In genomic region chr7:140673063-140673769, GRCh38 we compare ENCODE assay signal across 8 cellular contexts. TPM values are rescaled to one million over a fixed set of nuclear protein-coding genes. Genes with fewer than 3 reads are reported as not detected.
A peak's percentile ranks its signal among the peaks of the same experiment; 100 is the strongest.
DNase-seq lines count a peak whose midpoint lies in the region; ATAC-seq and TF ChIP-seq lines count a peak whose summit lies in the region.

No MANE protein-coding gene starts in this region.

- peak; percentile 47 for ATAC-seq in Right ventricle myocardium inferior
- ATAC-seq in HG03025 (IDR thresholded peaks at IDR 0.05; ENCODE audit: low FRiP score, unreplicated experiment): peak; percentile 37
- ATAC-seq in gastroesophageal sphincter: peak; percentile 68

- no peaks in the 10 kb centered on the region for H3K27me3 ChIP-seq in gastroesophageal sphincter
- H3K27me3 ChIP-seq in tibial artery: no peaks in the 10 kb centered on the region

- peaks cover 36% of the 10 kb centered on the region for H3K4me1 Mint-ChIP-seq in osteocyte (ENCODE audit: unreplicated experiment)

- intact Hi-C loops in Right ventricle myocardium inferior (cut with DNase I) (loop anchor here (5.0 kb wide), 1 partner anchor 339 kb away; the partner anchor contains the start of gene MRPS33), cardiac septum (cut with DNase I) (loop anchor here (10.0 kb wide), 1 partner anchor 102 kb away; no protein-coding TSS in a partner anchor), tibial artery (cut with DNase I; ENCODE audit: low total_unique reads) (loop anchor here (5.0 to 10.0 kb wide), 2 partner anchors 252 to 339 kb away; partner anchors contain the start of genes BRAF and MRPS33)

- no peak for TF ChIP-seq POLR2A in gastroesophageal sphincter (IDR thresholded peaks at IDR 0.05)

- TF ChIP-seq CTCF in gastroesophageal sphincter (IDR thresholded peaks at IDR 0.05): peak in 1 of 4 experiments; percentile 4
- no peak for TF ChIP-seq CTCF in osteocyte (IDR thresholded peaks at IDR 0.05)
- TF ChIP-seq CTCF in tibial artery (IDR thresholded peaks at IDR 0.05): no peak

- H3K36me3 Mint-ChIP-seq in osteocyte (ENCODE audit: unreplicated experiment): peaks cover 9% of the 10 kb centered on the region

- H3K36me3 ChIP-seq in gastroesophageal sphincter (peaks cover 0 to 20% of the 10 kb centered on the region in 2 donors), tibial artery (peaks cover 0 to 18% (median 0%) of the 10 kb centered on the region in 3 donors)

- H3K4me3 Mint-ChIP-seq in osteocyte (ENCODE audit: unreplicated experiment): peak overlapping the region; percentile 73

- no peaks in the 10 kb centered on the region for H3K9me3 Mint-ChIP-seq in osteocyte (ENCODE audit: unreplicated experiment)

- H3K9me3 ChIP-seq in gastroesophageal sphincter: no peaks in the 10 kb centered on the region
- no peaks in the 10 kb centered on the region for H3K9me3 ChIP-seq in tibial artery

- 0% methylated on average over 8 of the region's 72 CpGs; no CpG with 5 or more reads in 1 of the 2 donors for WGBS in gastroesophageal sphincter (ENCODE audit: low coverage in 1 of 2), 2 donors

- peak overlapping the region; percentile 27 to 90 (median 86) for H3K27ac ChIP-seq in gastroesophageal sphincter
- peak overlapping the region; percentile 87 to 90 for H3K27ac ChIP-seq in tibial artery

- no peak for TF ChIP-seq EP300 in gastroesophageal sphincter (IDR thresholded peaks at IDR 0.05)

- H3K4me1 ChIP-seq in gastroesophageal sphincter: peaks cover 0 to 47% (median 5%) of the 10 kb centered on the region in 3 donors
- peaks cover 0 to 32% (median 19%) of the 10 kb centered on the region in 4 donors for H3K4me1 ChIP-seq in tibial artery

- H3K27me3 Mint-ChIP-seq in osteocyte (ENCODE audit: unreplicated experiment): no peaks in the 10 kb centered on the region

- DNase-seq in Right ventricle myocardium inferior (ENCODE audit: missing footprints) (peak; percentile 74), cardiac septum (ENCODE audit: low spot score) (no peak), NCI-H774 (lab: John Stamatoyannopoulos, UW) (peak; percentile 49), osteocyte (ENCODE audit: extremely low spot score, unreplicated experiment) (no peak), tibial artery (peak in 1 of 2 donors; percentile 73)
- DNase-seq in activated T-helper 1 cell treated with anti-CD3 and anti-CD28 coated beads, Interleukin-2, amount 50 U/mL, for 16 hours (ENCODE audit: low read depth in 1 of 2, low spot score in 1 of 2): peak; percentile 37 to 38

- peak overlapping the region; percentile 50 for H3K27ac Mint-ChIP-seq in osteocyte (ENCODE audit: unreplicated experiment)

- H3K4me3 ChIP-seq in gastroesophageal sphincter: peak overlapping the region; percentile 58 to 68
- peak overlapping the region; percentile 68 to 94 for H3K4me3 ChIP-seq in tibial artery

RNA-seq across cellular contexts. Expression of gene ADCK2, which starts 0.5 kb away (rescaled TPM):
- 11.6 TPM for total RNA-seq in Right ventricle myocardium inferior
- 9.3 TPM for total RNA-seq in cardiac septum
- 10 to 100 TPM; 14.5 to 33.4 (median 22.4) TPM for total RNA-seq in gastroesophageal sphincter
- total RNA-seq in osteocyte: 25.7 and 26.1 TPM in 2 replicates

RNA-seq across cellular contexts. Expression of gene NDUFB2, which starts 23.3 kb away (rescaled TPM):
- 744 TPM for total RNA-seq in Right ventricle myocardium inferior
- total RNA-seq in cardiac septum: 505 TPM
- 100 to 1,000 TPM; 187 to 472 (median 345) TPM for total RNA-seq in gastroesophageal sphincter
- total RNA-seq in osteocyte: 177 and 184 TPM in 2 replicates

RNA-seq across cellular contexts. Expression of gene DENND2A, which starts 32.6 kb away (rescaled TPM):
- total RNA-seq in Right ventricle myocardium inferior (15.0 TPM), cardiac septum (7.2 TPM), gastroesophageal sphincter (10 to 100 TPM; 25.2 to 83.5 (median 46.5) TPM), osteocyte (53.3 and 56.6 TPM in 2 replicates)

Comparison
In these comparisons a context has a peak if more than half of its experiments do, and no peak if none do; other contexts are left out.
1. DNase-seq: peak in Right ventricle myocardium inferior (single experiment), NCI-H774 (single experiment) and activated T-helper 1 cell treated with anti-CD3 and anti-CD28 coated beads, Interleukin-2, amount 50 U/mL, for 16 hours (2 of 2); none in cardiac septum (single experiment) and osteocyte (single experiment).
2. Peak in every context shown above with its lines, with median percentiles within 50 percentile points of each other: ATAC-seq.